16 cellular contexts compared by ENCODE assay signal in genomic region chr7:102457352-102457924, GRCh38. TPM values are rescaled to one million over a fixed set of nuclear protein-coding genes. Genes with fewer than 3 reads are reported as not detected.
DNase-seq lines count a peak whose midpoint lies in the region; FAIRE-seq and TF ChIP-seq lines count a peak whose summit lies in the region.
"Had no signal": no experiment of that assay in that cellular context is flagged by ENCODE, and none has a peak within 500 bp of the region (broad histone marks: within the 10 kb centered on the region; RNA-seq: fewer than 3 reads in every experiment).

No MANE protein-coding gene starts in this region.

- CTCF ChIA-PET in MCF 10A (lab: Yijun Ruan, JAX): no interaction called here
- CTCF ChIA-PET in mammary epithelial cell (lab: Charles Lee; ENCODE audit: low non-redundant PET): no interaction called here

- TF ChIP-seq CTCF in MCF 10A (IDR thresholded peaks at IDR 0.05; ENCODE audit: unreplicated experiment): no peak
- TF ChIP-seq CTCF in mammary epithelial cell (conservative IDR thresholded peaks at IDR 0.05 in 1 of 2, IDR thresholded peaks at IDR 0.05 in 1 of 2; ENCODE audit: extremely low read depth in 1 of 2, insufficient read depth in 1 of 2, low read depth in 1 of 2, low read length in 2 of 2): no peak
- TF ChIP-seq CTCF in HFFc6 (IDR thresholded peaks at IDR 0.05): no peak
- no peak for TF ChIP-seq CTCF in osteoblast (IDR thresholded peaks at IDR 0.05; ENCODE audit: extremely low read depth, low read depth, low read length)

- H3K4me1 ChIP-seq in mammary epithelial cell (ENCODE audit: insufficient read depth, low read length): no peaks in the 10 kb centered on the region
- H3K4me1 ChIP-seq in osteoblast (ENCODE audit: insufficient read depth, low read length): no peaks in the 10 kb centered on the region

- H3K79me2 ChIP-seq in mammary epithelial cell (ENCODE audit: insufficient read depth, low read length): peaks cover 8% of the 10 kb centered on the region
- H3K79me2 ChIP-seq in osteoblast (ENCODE audit: insufficient read depth, low read length): peaks cover 11% of the 10 kb centered on the region

- no peak overlapping the region for H3K4me2 ChIP-seq in mammary epithelial cell (ENCODE audit: insufficient read depth, low read depth, low read length)
- no peak overlapping the region for H3K4me2 ChIP-seq in osteoblast (ENCODE audit: insufficient read depth, low read length)
- H3K4me2 ChIP-seq: GM23338 had no signal

- DNase-seq in MCF 10A (ENCODE audit: unreplicated experiment): no peak
- DNase-seq in mammary epithelial cell: no peak
- DNase-seq in HFFc6: no peak
- DNase-seq in epidermal melanocyte (ENCODE audit: insufficient read length, low spot score): peak; percentile 12
- peak; percentile 56 for DNase-seq in osteoblast (ENCODE audit: insufficient read length, low spot score, missing footprints)
- DNase-seq in GM03348 (ENCODE audit: low spot score): no peak
- DNase-seq in RCC 7860 (ENCODE audit: low spot score): no peak
- no peak for DNase-seq in amygdala (lab: John Stamatoyannopoulos, UW)
- DNase-seq: 8988T; Calu3; CD4-positive, CD25-positive, alpha-beta regulatory T cell; DMS 273 treated with DMSO at 0.1 percent for 48 hours; H9 had no signal

- POLR2A ChIA-PET in MCF 10A (lab: Yijun Ruan, JAX): no interaction called here

- in situ Hi-C loops in mammary epithelial cell (cut with MboI; ENCODE audit: low sequenced_read_pairs in 2 of 2): no loop called here

- H3K27ac Mint-ChIP-seq in MCF 10A (ENCODE audit: low read depth, unreplicated experiment) (no peak overlapping the region), HFFc6 (peak overlapping the region; percentile 62; the same call in 1 of the 2 replicates)
- H3K27ac Mint-ChIP-seq: CD4-positive, CD25-positive, alpha-beta regulatory T cell; GM23338 had no signal

- TSS peak; percentile 24 for BruUV-seq in MCF 10A (replicated peaks; lab: Mats Ljungman, UMichigan)
- BruUV-seq in mammary epithelial cell (replicated peaks; lab: Mats Ljungman, UMichigan): no TSS peak

- H4K20me1 ChIP-seq in mammary epithelial cell (ENCODE audit: insufficient read depth, low read length) (no peaks in the 10 kb centered on the region), osteoblast (ENCODE audit: insufficient read depth, low read length) (peaks cover 9% of the 10 kb centered on the region)

- H3K4me3 Mint-ChIP-seq in MCF 10A (ENCODE audit: unreplicated experiment) (no peak overlapping the region), HFFc6 (no peak overlapping the region)
- H3K4me3 Mint-ChIP-seq: CD4-positive, CD25-positive, alpha-beta regulatory T cell; GM23338; H9 had no signal

- H3K4me3 ChIP-seq in mammary epithelial cell (replicated peaks in 1 of 3; ENCODE audit: insufficient read depth in 1 of 3, low read depth in 2 of 3, low read length in 3 of 3) (no peak overlapping the region), osteoblast (ENCODE audit: insufficient read depth, low read length) (no peak overlapping the region)
- H3K4me3 ChIP-seq: BLaER1 treated with 17β-estradiol and CSF1 and Interleukin-3, amounts not matched to agents 10 nM and 100 nM; GM12878; GM23338 had no signal

- H3K36me3 ChIP-seq in mammary epithelial cell (ENCODE audit: insufficient read depth, low read length) (peaks cover 6% of the 10 kb centered on the region), osteoblast (ENCODE audit: insufficient read depth, low read length) (peaks cover 14% of the 10 kb centered on the region)

- H3K27ac ChIP-seq in mammary epithelial cell (ENCODE audit: insufficient read depth, low read depth, low read length) (no peak overlapping the region), osteoblast (ENCODE audit: low read depth, low read length) (no peak overlapping the region)
- H3K27ac ChIP-seq: BLaER1 treated with 17β-estradiol and CSF1 and Interleukin-3, amounts not matched to agents 10 nM and 100 nM had no signal

- H3K9me3 Mint-ChIP-seq in MCF 10A (ENCODE audit: unreplicated experiment) (no peaks in the 10 kb centered on the region), HFFc6 (no peaks in the 10 kb centered on the region)
- H3K9me3 Mint-ChIP-seq: CD4-positive, CD25-positive, alpha-beta regulatory T cell; GM23338; H9 had no signal

- H3K27me3 ChIP-seq in mammary epithelial cell (ENCODE audit: insufficient read depth, low read length) (no peaks in the 10 kb centered on the region), osteoblast (ENCODE audit: insufficient read depth, low read length) (no peaks in the 10 kb centered on the region)
- H3K27me3 ChIP-seq: BLaER1 treated with 17β-estradiol and CSF1 and Interleukin-3, amounts not matched to agents 10 nM and 100 nM had no signal

- no peaks in the 10 kb centered on the region for H3K9me3 ChIP-seq in mammary epithelial cell (replicated peaks; ENCODE audit: insufficient read depth, low read length)
- H3K9me3 ChIP-seq in osteoblast (ENCODE audit: low read depth, low read length): no peaks in the 10 kb centered on the region
- H3K9me3 ChIP-seq: BLaER1 treated with 17β-estradiol and CSF1 and Interleukin-3, amounts not matched to agents 10 nM and 100 nM had no signal

- WGBS in mammary epithelial cell (ENCODE audit: low coverage, missing lambda C conversion rate): 95% methylated on average over 23 of the region's 40 CpGs

- H3K27me3 Mint-ChIP-seq in MCF 10A (ENCODE audit: insufficient read depth, unreplicated experiment): no peaks in the 10 kb centered on the region
- peaks cover 4% of the 10 kb centered on the region for H3K27me3 Mint-ChIP-seq in HFFc6 (ENCODE audit: insufficient read depth)
- H3K27me3 Mint-ChIP-seq: CD4-positive, CD25-positive, alpha-beta regulatory T cell had no signal

- dilution Hi-C loops in mammary epithelial cell (cut with HindIII; ENCODE audit: low sequenced_read_pairs): no loop called here

- H3K4me1 Mint-ChIP-seq in MCF 10A (ENCODE audit: insufficient read depth, unreplicated experiment) (no peaks in the 10 kb centered on the region), HFFc6 (ENCODE audit: low read depth) (peaks cover 9% of the 10 kb centered on the region)
- H3K4me1 Mint-ChIP-seq: GM23338 had no signal

- H2AFZ ChIP-seq in mammary epithelial cell (ENCODE audit: low read depth, low read length) (no peak overlapping the region), osteoblast (ENCODE audit: low read length) (no peak overlapping the region)
- H2AFZ ChIP-seq: GM23338 had no signal

- no peak for FAIRE-seq in RCC 7860 (lab: Jason Lieb, UNC)
- FAIRE-seq: GM12878 had no signal

- H3K36me3 Mint-ChIP-seq in MCF 10A (ENCODE audit: insufficient read depth, unreplicated experiment): peaks cover 45% of the 10 kb centered on the region
- no peaks in the 10 kb centered on the region; the same call in 1 of the 2 replicates for H3K36me3 Mint-ChIP-seq in HFFc6 (ENCODE audit: low read depth)
- H3K36me3 Mint-ChIP-seq: CD4-positive, CD25-positive, alpha-beta regulatory T cell had no signal

- H3K9ac ChIP-seq in mammary epithelial cell (ENCODE audit: insufficient read depth, low read length): no peak overlapping the region
- H3K9ac ChIP-seq: BLaER1 treated with 17β-estradiol and CSF1 and Interleukin-3, amounts not matched to agents 10 nM and 100 nM had no signal

- intact Hi-C loops in MCF 10A (cut with micrococcal nuclease) (no loop called here), mammary epithelial cell (cut with micrococcal nuclease) (no loop called here)

RNA-seq across cellular contexts. Expression of gene ALKBH4, which starts 7.2 kb away (rescaled TPM):
- total RNA-seq in MCF 10A (2022) (5.9 and 10.3 TPM in 2 replicates), mammary epithelial cell (10 to 100 TPM in 1 of 2 donors, 1 to 10 TPM in 1; 9.2 to 12.5 TPM), osteoblast (13.6 and 16.3 TPM in 2 replicates)
- 5.3 TPM for polyA plus RNA-seq in mammary epithelial cell
- 0.41 TPM for polyA minus RNA-seq in mammary epithelial cell
- 10 to 100 TPM in 3 of 6 experiments, 1 to 10 TPM in 3; 9.6 to 11.0 (median 10.0) TPM for total RNA-seq in HFFc6 (2021; fragmentation: NEBNext Ultra II Directional; extraction: Animal tissue kit (Norgen Biotek cat#: 25700))

RNA-seq across cellular contexts. Expression of gene LRWD1, which starts 7.3 kb away (rescaled TPM):
- total RNA-seq in MCF 10A (2022): 15.6 and 18.9 TPM in 2 replicates
- total RNA-seq in mammary epithelial cell: 10 to 100 TPM; 17.8 to 18.3 TPM
- polyA plus RNA-seq in mammary epithelial cell: 18.0 TPM
- polyA minus RNA-seq in mammary epithelial cell: 10.0 TPM
- 10 to 100 TPM; 19.4 to 28.2 (median 23.0) TPM for total RNA-seq in HFFc6 (2021; fragmentation: NEBNext Ultra II Directional; extraction: Animal tissue kit (Norgen Biotek cat#: 25700))
- total RNA-seq in osteoblast: 20.0 and 24.2 TPM in 2 replicates

RNA-seq across cellular contexts. Expression of gene POLR2J, which starts 21.3 kb away (rescaled TPM):
- 50.0 and 51.4 TPM in 2 replicates for total RNA-seq in MCF 10A (2022)
- total RNA-seq in mammary epithelial cell: 10 to 100 TPM; 19.3 to 50.5 TPM
- 75.1 TPM for polyA plus RNA-seq in mammary epithelial cell
- polyA minus RNA-seq in mammary epithelial cell: 5.2 TPM
- total RNA-seq in HFFc6 (2021; fragmentation: NEBNext Ultra II Directional; extraction: Animal tissue kit (Norgen Biotek cat#: 25700)): 10 to 100 TPM; 61.8 to 76.5 (median 66.0) TPM
- 27.1 and 27.9 TPM in 2 replicates for total RNA-seq in osteoblast

RNA-seq across cellular contexts. Expression of gene ORAI2, which starts 24.1 kb away (rescaled TPM):
- total RNA-seq in MCF 10A (2022) (9.1 and 15.4 TPM in 2 replicates), mammary epithelial cell (10 to 100 TPM; 17.3 to 28.0 TPM), osteoblast (44.2 and 57.5 TPM in 2 replicates)
- polyA plus RNA-seq in mammary epithelial cell: 10.7 TPM
- 13.6 TPM for polyA minus RNA-seq in mammary epithelial cell
- 10 to 100 TPM; 49.4 to 72.5 (median 54.9) TPM for total RNA-seq in HFFc6 (2021; fragmentation: NEBNext Ultra II Directional; extraction: Animal tissue kit (Norgen Biotek cat#: 25700))

Comparison
In these comparisons a context has a peak if more than half of its experiments do, and no peak if none do; other contexts are left out.
1. DNase-seq: peak in epidermal melanocyte (single experiment) and osteoblast (single experiment); none in MCF 10A (single experiment), mammary epithelial cell (single experiment), HFFc6 (single experiment), GM03348 (single experiment), RCC 7860 (single experiment) and amygdala (0 of 56).